ENCODE assay signal across 8 cellular contexts in genomic region chrX:110180928-110181310, GRCh38.
DNase-seq lines count a peak whose midpoint lies in the region; ATAC-seq, FAIRE-seq and TF ChIP-seq lines count a peak whose summit lies in the region.

No MANE protein-coding gene starts in this region.

- ATAC-seq in GM18858 (IDR thresholded peaks at IDR 0.05; ENCODE audit: unreplicated experiment) (peak; percentile 69), HG02763 (IDR thresholded peaks at IDR 0.05; ENCODE audit: unreplicated experiment) (peak; percentile 69)
- ATAC-seq in activated T-cell treated with anti-CD3 and anti-CD28 coated beads, Interleukin-2, amount 50 U/mL, for 72 hours (replicated peaks in 1 of 2) = no peak

- peaks cover 20% of the 10 kb centered on the region for H3K4me1 Mint-ChIP-seq in osteocyte (ENCODE audit: unreplicated experiment)
- peaks cover 12% of the 10 kb centered on the region for H3K4me1 Mint-ChIP-seq in activated T-cell treated with anti-CD3 and anti-CD28 coated beads, Interleukin-2, amount 50 U/mL, for 72 hours (ENCODE audit: low read depth)

- TF ChIP-seq CTCF in osteocyte (IDR thresholded peaks at IDR 0.05) = no peak

- H3K4me3 Mint-ChIP-seq in osteocyte (ENCODE audit: unreplicated experiment) = no peak overlapping the region
- H3K4me3 Mint-ChIP-seq in activated T-cell treated with anti-CD3 and anti-CD28 coated beads, Interleukin-2, amount 50 U/mL, for 72 hours = no peak overlapping the region

- peaks cover 4% of the 10 kb centered on the region for H3K9me3 Mint-ChIP-seq in osteocyte (ENCODE audit: unreplicated experiment)
- peaks cover 0 to 2% of the 10 kb centered on the region in 2 donors for H3K9me3 Mint-ChIP-seq in activated T-cell treated with anti-CD3 and anti-CD28 coated beads, Interleukin-2, amount 50 U/mL, for 72 hours

- peaks cover 5% of the 10 kb centered on the region for H3K36me3 Mint-ChIP-seq in osteocyte (ENCODE audit: unreplicated experiment)
- H3K36me3 Mint-ChIP-seq in activated T-cell treated with anti-CD3 and anti-CD28 coated beads, Interleukin-2, amount 50 U/mL, for 72 hours (ENCODE audit: insufficient read depth in 2 of 2) = peaks cover 1 to 2% of the 10 kb centered on the region in 2 donors

- peak overlapping the region; percentile 46 for H3K27ac Mint-ChIP-seq in osteocyte (ENCODE audit: unreplicated experiment)
- H3K27ac Mint-ChIP-seq in activated T-cell treated with anti-CD3 and anti-CD28 coated beads, Interleukin-2, amount 50 U/mL, for 72 hours = no peak overlapping the region

- DNase-seq in RCC 7860 (ENCODE audit: low spot score) (peak; percentile 33), osteocyte (ENCODE audit: extremely low spot score, unreplicated experiment) (no peak), OCI-M1 (lab: John Stamatoyannopoulos, UW) (no peak), hippocampal formation (lab: John Stamatoyannopoulos, UW) (no peak), T-helper 1 cell (no peak)
- no peak for DNase-seq in activated T-cell treated with anti-CD3 and anti-CD28 coated beads, Interleukin-2, amount 50 U/mL, for 72 hours

- H3K27me3 Mint-ChIP-seq in osteocyte (ENCODE audit: unreplicated experiment) = no peaks in the 10 kb centered on the region
- peaks cover 9% of the 10 kb centered on the region for H3K27me3 Mint-ChIP-seq in activated T-cell treated with anti-CD3 and anti-CD28 coated beads, Interleukin-2, amount 50 U/mL, for 72 hours (ENCODE audit: low read depth)

- FAIRE-seq in RCC 7860 (lab: Jason Lieb, UNC) = peak; percentile 82

Comparison
In these comparisons a context has a peak if more than half of its experiments do, and no peak if none do; other contexts are left out.
1. ATAC-seq: peak in GM18858 (single experiment) and HG02763 (single experiment); none in activated T-cell treated with anti-CD3 and anti-CD28 coated beads, Interleukin-2, amount 50 U/mL, for 72 hours (0 of 2).